ENCODE assay signal across 19 cellular contexts in the genomic region with DNA sequence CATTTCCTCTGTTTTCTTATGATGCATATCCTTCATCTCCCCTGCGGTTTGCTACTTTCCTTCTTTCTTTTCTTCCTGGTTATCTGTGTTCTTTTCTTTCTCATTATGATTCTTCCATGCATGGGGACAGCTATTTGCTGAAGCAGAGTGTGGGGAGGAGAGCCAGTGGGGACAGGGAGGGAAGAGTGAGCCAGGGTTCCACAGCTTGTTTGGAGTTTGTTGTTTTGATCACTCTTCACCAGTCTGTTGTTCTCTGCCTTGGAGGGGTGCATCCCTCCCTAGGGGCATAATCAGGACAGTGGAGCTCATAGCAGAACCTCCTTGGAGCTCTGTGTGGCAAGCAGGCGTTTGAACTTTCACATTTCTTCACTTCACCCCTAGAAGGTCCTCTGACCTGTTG.
"Had no signal": no experiment of that assay in that cellular context is flagged by ENCODE, and none has a peak within 500 bp of the region (broad histone marks: within the 10 kb centered on the region; RNA-seq: fewer than 3 reads in every experiment).

No MANE protein-coding gene starts in this region.

- H3K4me3 Mint-ChIP-seq: memory B cell; nephron progenitor cell; stimulated activated effector memory CD8-positive, alpha-beta T cell treated with anti-CD3 and anti-CD28 coated beads, Interleukin-12 subunit alpha, Interleukin-12 subunit beta, amount 100 ng/mL, for 72 hours had no signal

- H3K27me3 ChIP-seq: colonic mucosa, esophagus squamous epithelium, right lobe of liver, tibial nerve had no signal

- H3K36me3 ChIP-seq: colonic mucosa, esophagus squamous epithelium, left ventricle myocardium inferior, lower lobe of right lung, right lobe of liver, tibial nerve had no signal

- H3K9me3 ChIP-seq: colonic mucosa, esophagus squamous epithelium, left ventricle myocardium inferior, lower lobe of right lung, psoas muscle, right lobe of liver, tibial nerve had no signal

- H3K36me3 Mint-ChIP-seq: memory B cell; naive thymus-derived CD4-positive, alpha-beta T cell; stimulated activated effector memory CD8-positive, alpha-beta T cell treated with anti-CD3 and anti-CD28 coated beads, Interleukin-12 subunit alpha, Interleukin-12 subunit beta, amount 100 ng/mL, for 72 hours had no signal

- DNase-seq: colonic mucosa; dermis blood vessel endothelial cell; esophagus squamous epithelium; foreskin fibroblast; kidney; left cardiac atrium; left ventricle myocardium inferior; lower lobe of right lung; naive thymus-derived CD4-positive, alpha-beta T cell; nephron progenitor cell; psoas muscle; retina; right lobe of liver; stimulated activated CD4-positive, alpha-beta T cell treated with anti-CD3 and anti-CD28 coated beads, Interleukin-4, amount 100 ng/mL, for 1 hour; stimulated activated CD8-positive, alpha-beta memory T cell treated with anti-CD3 and anti-CD28 coated beads, Interleukin-4, amount 100 ng/mL, for 48 hours; stimulated activated naive CD8-positive, alpha-beta T cell treated with anti-CD3 and anti-CD28 coated beads, Interleukin-15, Interleukin-2, amounts not matched to agents 100 U/mL and 50 U/mL, for 24 hours had no signal

- H3K27ac Mint-ChIP-seq: memory B cell; nephron progenitor cell; stimulated activated effector memory CD8-positive, alpha-beta T cell treated with anti-CD3 and anti-CD28 coated beads, Interleukin-12 subunit alpha, Interleukin-12 subunit beta, amount 100 ng/mL, for 72 hours had no signal

- H3K4me1 ChIP-seq: colonic mucosa, esophagus squamous epithelium, lower lobe of right lung, psoas muscle, right lobe of liver had no signal

- ATAC-seq: left cardiac atrium; lower lobe of right lung; naive thymus-derived CD4-positive, alpha-beta T cell; psoas muscle; right lobe of liver; stimulated activated effector memory CD8-positive, alpha-beta T cell treated with anti-CD3 and anti-CD28 coated beads, Interleukin-12 subunit alpha, Interleukin-12 subunit beta, amount 100 ng/mL, for 72 hours; stimulated activated naive CD8-positive, alpha-beta T cell treated with anti-CD3 and anti-CD28 coated beads, Interleukin-15, Interleukin-2, amounts not matched to agents 100 U/mL and 50 U/mL, for 24 hours had no signal

- H3K4me3 ChIP-seq: colonic mucosa, esophagus squamous epithelium, left ventricle myocardium inferior, lower lobe of right lung, psoas muscle, right lobe of liver, tibial nerve had no signal

- H3K9me3 Mint-ChIP-seq: memory B cell; nephron progenitor cell; stimulated activated effector memory CD8-positive, alpha-beta T cell treated with anti-CD3 and anti-CD28 coated beads, Interleukin-12 subunit alpha, Interleukin-12 subunit beta, amount 100 ng/mL, for 72 hours had no signal

- H3K4me1 Mint-ChIP-seq: memory B cell; nephron progenitor cell; stimulated activated effector memory CD8-positive, alpha-beta T cell treated with anti-CD3 and anti-CD28 coated beads, Interleukin-12 subunit alpha, Interleukin-12 subunit beta, amount 100 ng/mL, for 72 hours had no signal

- FAIRE-seq: kidney had no signal

- H3K27ac ChIP-seq: colonic mucosa, esophagus squamous epithelium, left ventricle myocardium inferior, lower lobe of right lung, psoas muscle, right lobe of liver, tibial nerve had no signal
